Comparison of ENCODE assay signal across 9 cellular contexts in genomic region chr3:50620420-50620819, GRCh38. TPM values are rescaled to one million over a fixed set of nuclear protein-coding genes. Genes with fewer than 3 reads are reported as not detected.
DNase-seq lines count a peak whose midpoint lies in the region; ATAC-seq and TF ChIP-seq lines count a peak whose summit lies in the region.
"Had no signal": no experiment of that assay in that cellular context is flagged by ENCODE, and none has a peak within 500 bp of the region (broad histone marks: within the 10 kb centered on the region; RNA-seq: fewer than 3 reads in every experiment).

No MANE protein-coding gene starts in this region.

- DNase-seq in HL-60 (ENCODE audit: low read depth in 1 of 2, low spot score in 1 of 2) (peak; percentile 85 to 96), activated B cell treated with CpG ODN at 0.5 μM for 24 hours (no peak), lower lobe of right lung (peak; percentile 73), left colon (no peak), NCI-H526 (lab: John Stamatoyannopoulos, UW) (no peak)
- DNase-seq in central memory CD4-positive, alpha-beta T cell, result no peak
- DNase-seq: NCI-H446 treated with DMSO at 0.1 percent for 48 hours had no signal

- no peak overlapping the region for H3K4me3 Mint-ChIP-seq in activated B cell treated with CpG ODN at 0.5 μM for 24 hours

- intact Hi-C loops in activated B cell treated with CpG ODN at 0.5 μM for 24 hours (cut with micrococcal nuclease), result no loop called here
- intact Hi-C loops in lower lobe of right lung (cut with DNase I), result no loop called here
- intact Hi-C loops in left colon (cut with DNase I, micrococcal nuclease), result no loop called here

- peak overlapping the region; percentile 71 for H3K4me2 ChIP-seq in BLaER1

- CTCF ChIA-PET in activated B cell treated with CpG ODN at 0.5 μM for 24 hours (lab: Charles Lee), result interaction anchor here (3.7 kb wide), 1 partner anchor 32 kb away, joined by 21 read pairs; no protein-coding TSS in a partner anchor

- peaks cover 26% of the 10 kb centered on the region for H3K36me3 ChIP-seq in BLaER1
- H3K36me3 ChIP-seq in lower lobe of right lung, result no peaks in the 10 kb centered on the region

- peaks cover 46% of the 10 kb centered on the region for H4K20me1 ChIP-seq in BLaER1

- H3K4me3 ChIP-seq in BLaER1, result no peak overlapping the region
- peak overlapping the region; percentile 11 for H3K4me3 ChIP-seq in HL-60 (replicated peaks; ENCODE audit: insufficient read depth, low read length)
- H3K4me3 ChIP-seq in lower lobe of right lung, result no peak overlapping the region

- peak overlapping the region; percentile 54 for H3K27ac ChIP-seq in BLaER1
- peak overlapping the region; percentile 99 for H3K27ac ChIP-seq in HL-60 (replicated peaks)
- peak overlapping the region; percentile 73 for H3K27ac ChIP-seq in lower lobe of right lung

- H3K27me3 ChIP-seq in BLaER1, result no peaks in the 10 kb centered on the region
- no peaks in the 10 kb centered on the region for H3K27me3 ChIP-seq in HL-60 (ENCODE audit: insufficient read depth, poor library complexity, severe bottlenecking)
- no peaks in the 10 kb centered on the region for H3K27me3 ChIP-seq in lower lobe of right lung (ENCODE audit: low read depth)

- H3K27me3 Mint-ChIP-seq in activated B cell treated with CpG ODN at 0.5 μM for 24 hours, result no peaks in the 10 kb centered on the region

- H3K27ac Mint-ChIP-seq in activated B cell treated with CpG ODN at 0.5 μM for 24 hours, result peak overlapping the region; percentile 43

- no peaks in the 10 kb centered on the region for H3K9me3 Mint-ChIP-seq in activated B cell treated with CpG ODN at 0.5 μM for 24 hours

- H3K9me3 ChIP-seq in BLaER1, result no peaks in the 10 kb centered on the region
- H3K9me3 ChIP-seq in lower lobe of right lung, result no peaks in the 10 kb centered on the region

- H3K4me1 Mint-ChIP-seq in activated B cell treated with CpG ODN at 0.5 μM for 24 hours, result peaks cover 67% of the 10 kb centered on the region

- H3K4me1 ChIP-seq in BLaER1 (peaks cover 77% of the 10 kb centered on the region), lower lobe of right lung (peaks cover 82% of the 10 kb centered on the region)

- ATAC-seq in activated B cell treated with CpG ODN at 0.5 μM for 24 hours (ENCODE audit: low read depth) (no peak), lower lobe of right lung (peak in 1 of 2 donors; percentile 11), left colon (no peak), HG03159 (IDR thresholded peaks at IDR 0.05; ENCODE audit: unreplicated experiment) (no peak)

- peaks cover 10% of the 10 kb centered on the region for H3K36me3 Mint-ChIP-seq in activated B cell treated with CpG ODN at 0.5 μM for 24 hours (ENCODE audit: low read depth)

- no peak overlapping the region for H3K9ac ChIP-seq in BLaER1

- peak; percentile 44 for TF ChIP-seq CTCF in HL-60 (IDR thresholded peaks at IDR 0.05; ENCODE audit: insufficient read depth, low read length)
- TF ChIP-seq CTCF in activated B cell treated with CpG ODN at 0.5 μM for 24 hours (IDR thresholded peaks at IDR 0.05), result no peak
- no peak for TF ChIP-seq CTCF in lower lobe of right lung (IDR thresholded peaks at IDR 0.05)

- POLR2A ChIA-PET in activated B cell treated with CpG ODN at 0.5 μM for 24 hours (lab: Charles Lee), result interaction anchor here (1.0 to 2.4 kb wide), 2 partner anchors 51 to 53 kb away, joined by 3 to 8 read pairs; partner anchors contain the start of genes C3orf18 and HEMK1

RNA-seq across cellular contexts. Expression of gene MAPKAPK3, which starts 3.5 kb away (rescaled TPM):
- total RNA-seq in activated B cell treated with CpG ODN at 0.5 μM for 24 hours (18.2 and 20.3 TPM in 2 replicates), lower lobe of right lung (68.6 TPM), left colon (10 to 100 TPM; 31.7 to 33.6 TPM)

RNA-seq across cellular contexts. Expression of gene CISH, which starts 8.8 kb away (rescaled TPM):
- 2.9 and 3.2 TPM in 2 replicates for total RNA-seq in activated B cell treated with CpG ODN at 0.5 μM for 24 hours
- total RNA-seq in lower lobe of right lung, result 48.8 TPM
- total RNA-seq in left colon, result 10 to 100 TPM; 14.4 to 19.9 TPM

RNA-seq across cellular contexts. Expression of gene HEMK1, which starts 51.1 kb away (rescaled TPM):
- total RNA-seq in activated B cell treated with CpG ODN at 0.5 μM for 24 hours, result 23.5 and 26.9 TPM in 2 replicates
- 28.4 TPM for total RNA-seq in lower lobe of right lung
- total RNA-seq in left colon, result 10 to 100 TPM; 21.9 to 24.8 TPM

RNA-seq across cellular contexts. Expression of gene C3orf18, which starts 52.9 kb away (rescaled TPM):
- total RNA-seq in activated B cell treated with CpG ODN at 0.5 μM for 24 hours (4.5 and 5.9 TPM in 2 replicates), lower lobe of right lung (6.7 TPM), left colon (1 to 10 TPM; 2.1 to 2.8 TPM)

RNA-seq across cellular contexts. Expression of gene DOCK3, which starts 54.3 kb away (rescaled TPM):
- total RNA-seq in activated B cell treated with CpG ODN at 0.5 μM for 24 hours, result 0.04 and 0.07 TPM in 2 replicates
- 1.5 TPM for total RNA-seq in lower lobe of right lung
- total RNA-seq in left colon, result under 1 TPM; 0.09 to 0.34 TPM

Comparison
In these comparisons a context has a peak if more than half of its experiments do, and no peak if none do; other contexts are left out.
1. DNase-seq: peak in HL-60 (2 of 2) and lower lobe of right lung (single experiment); none in activated B cell treated with CpG ODN at 0.5 μM for 24 hours (single experiment), left colon (0 of 2), NCI-H526 (0 of 2) and central memory CD4-positive, alpha-beta T cell (single experiment).
2. Peak in every context shown above with its lines, with median percentiles within 50 percentile points of each other: H3K27ac ChIP-seq.